In the genomic region with DNA sequence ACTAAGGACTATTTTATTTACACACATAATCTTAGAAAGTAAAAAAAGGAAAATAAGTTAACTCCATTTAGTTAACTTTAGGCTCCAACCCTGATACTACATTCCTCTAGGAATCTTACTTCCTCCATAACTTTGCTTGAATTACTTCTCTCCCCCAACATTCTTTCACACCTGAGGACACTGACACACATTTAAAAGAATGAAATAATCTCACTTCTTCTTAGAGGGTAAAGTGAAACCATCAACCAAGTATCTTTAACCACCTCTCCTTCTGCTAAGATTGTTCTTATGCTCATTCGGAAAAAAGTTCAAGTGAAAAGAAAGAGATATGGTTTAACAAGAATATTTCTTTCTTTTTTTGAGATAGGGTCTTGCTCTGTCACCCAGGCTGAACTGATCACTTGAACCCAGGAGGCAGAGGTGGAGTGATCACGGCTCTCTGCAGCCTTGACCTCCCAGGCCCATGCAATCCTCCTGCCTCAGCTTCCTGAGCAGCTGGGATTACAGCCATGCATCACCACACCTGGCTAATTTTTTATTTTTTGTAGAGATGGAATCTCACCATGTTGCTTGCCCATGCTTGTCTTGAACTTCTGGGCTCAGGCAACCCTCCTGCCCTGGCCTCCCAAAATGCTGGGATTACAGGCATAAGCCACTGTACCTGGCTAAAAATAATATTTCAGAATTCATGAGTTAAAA, we compare ENCODE assay signal across 13 cellular contexts. TPM values are rescaled to one million over a fixed set of nuclear protein-coding genes. Genes with fewer than 3 reads are reported as not detected.
DNase-seq lines count a peak whose midpoint lies in the region; ATAC-seq and TF ChIP-seq lines count a peak whose summit lies in the region.
"Had no signal": no experiment of that assay in that cellular context is flagged by ENCODE, and none has a peak within 500 bp of the region (broad histone marks: within the 10 kb centered on the region; RNA-seq: fewer than 3 reads in every experiment).

No MANE protein-coding gene starts in this region.

- H3K4me3 Mint-ChIP-seq in naive thymus-derived CD8-positive, alpha-beta T cell: no peak overlapping the region
- H3K4me3 Mint-ChIP-seq: type B pancreatic cell had no signal

- H3K4me2 ChIP-seq in BLaER1 treated with 17β-estradiol and CSF1 and Interleukin-3, amounts not matched to agents 10 nM and 100 nM: peak overlapping the region in 10 of 11 experiments; percentile 1 to 79 (median 64); a peak in 17 of 22 replicates

- peaks cover 12 to 87% (median 60%) of the 10 kb centered on the region in 3 donors for H3K36me3 Mint-ChIP-seq in naive thymus-derived CD8-positive, alpha-beta T cell

- no peaks in the 10 kb centered on the region for H3K27me3 Mint-ChIP-seq in naive thymus-derived CD8-positive, alpha-beta T cell
- H3K27me3 Mint-ChIP-seq: type B pancreatic cell had no signal

- no peak for DNase-seq in stimulated activated naive CD4-positive, alpha-beta T cell treated with Interleukin-2 at 50 U/mL for 16 hours (lab: John Stamatoyannopoulos, UW)
- DNase-seq in coronary artery (ENCODE audit: low spot score) (no peak), iPS-NIHi11 (ENCODE audit: low spot score) (no peak)
- no peak for DNase-seq in naive thymus-derived CD8-positive, alpha-beta T cell
- DNase-seq: activated CD8-positive, alpha-beta memory T cell treated with anti-CD3 and anti-CD28 coated beads, Interleukin-2, amount 50 U/mL, for 48 hours; body of pancreas; DND-41 had no signal

- H3K27ac Mint-ChIP-seq in naive thymus-derived CD8-positive, alpha-beta T cell: peak overlapping the region in 2 of 10 donors; percentile 43 to 59
- H3K27ac Mint-ChIP-seq: type B pancreatic cell had no signal

- peaks cover 0 to 9% (median 0%) of the 10 kb centered on the region in 4 donors for H3K4me1 Mint-ChIP-seq in naive thymus-derived CD8-positive, alpha-beta T cell

- H3K36me3 ChIP-seq in BLaER1 treated with 17β-estradiol and CSF1 and Interleukin-3, amounts not matched to agents 10 nM and 100 nM: peaks cover 58 to 99% (median 78%) of the 10 kb centered on the region in 11 experiments

- H3K9me3 ChIP-seq in BLaER1 treated with 17β-estradiol and CSF1 and Interleukin-3, amounts not matched to agents 10 nM and 100 nM (replicated peaks in 1 of 11): peaks cover 0 to 15% (median 4%) of the 10 kb centered on the region in 11 experiments; a peak in 8 of 22 replicates
- H3K9me3 ChIP-seq: body of pancreas had no signal

- H3K9me3 Mint-ChIP-seq in naive thymus-derived CD8-positive, alpha-beta T cell: no peaks in the 10 kb centered on the region

- H3K27me3 ChIP-seq in BLaER1 treated with 17β-estradiol and CSF1 and Interleukin-3, amounts not matched to agents 10 nM and 100 nM: no peaks in the 10 kb centered on the region
- H3K27me3 ChIP-seq: body of pancreas had no signal

- H3K4me3 ChIP-seq in BLaER1 treated with 17β-estradiol and CSF1 and Interleukin-3, amounts not matched to agents 10 nM and 100 nM: no peak overlapping the region
- no peak overlapping the region for H3K4me3 ChIP-seq in coronary artery
- H3K4me3 ChIP-seq: body of pancreas had no signal

- no peak for TF ChIP-seq CTCF in coronary artery (IDR thresholded peaks at IDR 0.05)

- peak; percentile 79 for ATAC-seq in GM19452 (IDR thresholded peaks at IDR 0.05; ENCODE audit: unreplicated experiment)
- peak; percentile 84 for ATAC-seq in HG02870 (IDR thresholded peaks at IDR 0.05; ENCODE audit: unreplicated experiment)
- ATAC-seq in HG03575 (IDR thresholded peaks at IDR 0.05; ENCODE audit: extremely low read depth, insufficient number of reproducible peaks, low FRiP score, unreplicated experiment): peak; percentile 86
- ATAC-seq in naive thymus-derived CD8-positive, alpha-beta T cell: no peak
- ATAC-seq: left lobe of liver had no signal

- peaks cover 25 to 74% (median 45%) of the 10 kb centered on the region in 11 experiments; a peak in 19 of 22 replicates for H4K20me1 ChIP-seq in BLaER1 treated with 17β-estradiol and CSF1 and Interleukin-3, amounts not matched to agents 10 nM and 100 nM

- peaks cover 0 to 34% (median 22%) of the 10 kb centered on the region in 10 experiments; a peak in 18 of 20 replicates for H3K4me1 ChIP-seq in BLaER1 treated with 17β-estradiol and CSF1 and Interleukin-3, amounts not matched to agents 10 nM and 100 nM
- H3K4me1 ChIP-seq: body of pancreas had no signal

- peak overlapping the region in 1 of 11 experiments; percentile 17; a peak in 2 of 22 replicates for H3K27ac ChIP-seq in BLaER1 treated with 17β-estradiol and CSF1 and Interleukin-3, amounts not matched to agents 10 nM and 100 nM
- no peak overlapping the region for H3K27ac ChIP-seq in coronary artery

- POLR2A ChIA-PET in naive thymus-derived CD8-positive, alpha-beta T cell (lab: Charles Lee): no interaction called here

- no peak overlapping the region for H3K9ac ChIP-seq in BLaER1 treated with 17β-estradiol and CSF1 and Interleukin-3, amounts not matched to agents 10 nM and 100 nM

RNA-seq across cellular contexts. Expression of a gene that starts 28.5 kb away (rescaled TPM):
- total RNA-seq in naive thymus-derived CD8-positive, alpha-beta T cell: 10 to 100 TPM; 11.7 to 13.2 TPM
- polyA plus RNA-seq in naive thymus-derived CD8-positive, alpha-beta T cell: 10 to 100 TPM; 11.8 to 15.8 (median 13.7) TPM

RNA-seq across cellular contexts. Expression of a gene that starts 32.3 kb away (rescaled TPM):
- total RNA-seq in naive thymus-derived CD8-positive, alpha-beta T cell: 10 to 100 TPM; 37.2 to 38.3 TPM
- 10 to 100 TPM; 65.1 to 73.0 (median 71.0) TPM for polyA plus RNA-seq in naive thymus-derived CD8-positive, alpha-beta T cell

RNA-seq across cellular contexts. Expression of a gene that starts 37.9 kb away (rescaled TPM):
- 10 to 100 TPM; 14.6 to 16.6 TPM for total RNA-seq in naive thymus-derived CD8-positive, alpha-beta T cell
- polyA plus RNA-seq in naive thymus-derived CD8-positive, alpha-beta T cell: 1 to 10 TPM; 4.2 to 7.6 (median 4.6) TPM

Comparison
In these comparisons a context has a peak if more than half of its experiments do, and no peak if none do; other contexts are left out.
1. ATAC-seq: peak in GM19452 (single experiment), HG02870 (single experiment) and HG03575 (single experiment); none in naive thymus-derived CD8-positive, alpha-beta T cell (0 of 2).